ENCODE assay signal across 1 cellular context in the genomic region with DNA sequence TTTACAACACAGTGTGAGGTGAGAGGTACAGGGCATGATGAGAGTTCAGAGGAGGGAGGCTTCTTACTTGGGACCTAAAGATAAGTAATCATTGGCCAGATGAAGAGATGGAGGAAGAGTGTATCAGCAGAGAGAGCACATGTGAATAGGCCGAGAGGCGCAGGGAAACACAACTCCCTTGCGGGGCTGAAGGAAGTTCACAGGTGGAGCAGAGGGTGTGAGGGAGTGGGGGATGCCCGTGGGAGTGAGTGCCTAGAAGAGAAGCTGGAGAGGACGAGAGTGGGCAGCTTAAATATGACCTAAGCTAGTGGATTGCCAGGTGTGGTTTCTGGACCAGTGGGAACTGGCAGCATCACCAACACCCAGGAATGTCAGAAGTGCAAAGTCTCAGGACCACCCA.
A peak's percentile ranks its signal among the peaks of the same experiment; 100 is the strongest.
TF ChIP-seq lines count a peak whose summit lies in the region.

No MANE protein-coding gene starts in this region.

TF ChIP-seq in HEK293, 187 proteins besides CTCF, POLR2A, EP300 and RAD21 (continued from another document):
- TF ChIP-seq, protein P1, sequence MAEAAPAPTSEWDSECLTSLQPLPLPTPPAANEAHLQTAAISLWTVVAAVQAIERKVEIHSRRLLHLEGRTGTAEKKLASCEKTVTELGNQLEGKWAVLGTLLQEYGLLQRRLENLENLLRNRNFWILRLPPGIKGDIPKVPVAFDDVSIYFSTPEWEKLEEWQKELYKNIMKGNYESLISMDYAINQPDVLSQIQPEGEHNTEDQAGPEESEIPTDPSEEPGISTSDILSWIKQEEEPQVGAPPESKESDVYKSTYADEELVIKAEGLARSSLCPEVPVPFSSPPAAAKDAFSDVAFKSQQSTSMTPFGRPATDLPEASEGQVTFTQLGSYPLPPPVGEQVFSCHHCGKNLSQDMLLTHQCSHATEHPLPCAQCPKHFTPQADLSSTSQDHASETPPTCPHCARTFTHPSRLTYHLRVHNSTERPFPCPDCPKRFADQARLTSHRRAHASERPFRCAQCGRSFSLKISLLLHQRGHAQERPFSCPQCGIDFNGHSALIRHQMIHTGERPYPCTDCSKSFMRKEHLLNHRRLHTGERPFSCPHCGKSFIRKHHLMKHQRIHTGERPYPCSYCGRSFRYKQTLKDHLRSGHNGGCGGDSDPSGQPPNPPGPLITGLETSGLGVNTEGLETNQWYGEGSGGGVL (tag by site-specific recombination; IDR thresholded peaks at IDR 0.05), result 0 out of 2 replicates have a peak, but pooled peaks have one; percentile 8
- TF ChIP-seq KLF10 (tag by site-specific recombination; IDR thresholded peaks at IDR 0.05) (no peak), ZNF501 (tag by site-specific recombination; IDR thresholded peaks at IDR 0.05) (no peak), ZNF184 (tag by site-specific recombination; IDR thresholded peaks at IDR 0.05) (no peak)
